ENCODE assay signal across 1 cellular context in the genomic region with DNA sequence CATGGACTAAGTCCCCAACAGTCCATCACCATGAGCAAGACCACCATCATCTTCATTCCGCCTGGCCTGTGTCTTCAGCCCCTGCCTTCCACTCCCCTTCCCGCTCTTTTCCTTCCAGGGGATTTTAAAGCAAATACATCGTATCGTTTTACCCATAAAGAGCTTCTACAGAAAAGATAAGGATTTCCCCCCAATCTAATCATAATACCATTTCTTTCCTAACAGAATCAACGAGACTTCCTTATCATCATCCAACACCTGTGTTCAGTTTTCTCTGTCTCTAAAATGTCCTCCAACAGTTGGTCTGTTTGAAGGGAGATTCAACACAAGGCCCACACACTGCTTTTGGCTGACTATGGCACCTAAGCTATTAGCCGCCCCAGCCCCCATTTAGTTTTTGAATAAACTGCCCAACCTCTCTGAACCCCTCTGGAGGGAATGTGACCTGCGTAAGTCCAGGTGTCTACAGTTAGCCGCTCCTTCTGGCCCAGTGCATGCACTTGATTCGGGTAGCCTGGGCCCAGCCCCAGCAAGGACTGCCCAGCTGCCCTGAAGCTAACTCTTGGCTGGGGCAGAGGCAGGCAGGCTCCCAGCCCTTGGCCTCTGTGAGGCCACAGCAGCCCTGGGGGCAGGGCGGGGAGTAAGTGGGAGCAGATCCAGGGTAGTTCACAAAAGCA.
TF ChIP-seq lines count a peak whose summit lies in the region.

No MANE protein-coding gene starts in this region.

TF ChIP-seq in K562, 482 proteins besides CTCF, POLR2A, EP300 and RAD21 (continued from another document and continues in another):
- TF ChIP-seq, protein P1, sequence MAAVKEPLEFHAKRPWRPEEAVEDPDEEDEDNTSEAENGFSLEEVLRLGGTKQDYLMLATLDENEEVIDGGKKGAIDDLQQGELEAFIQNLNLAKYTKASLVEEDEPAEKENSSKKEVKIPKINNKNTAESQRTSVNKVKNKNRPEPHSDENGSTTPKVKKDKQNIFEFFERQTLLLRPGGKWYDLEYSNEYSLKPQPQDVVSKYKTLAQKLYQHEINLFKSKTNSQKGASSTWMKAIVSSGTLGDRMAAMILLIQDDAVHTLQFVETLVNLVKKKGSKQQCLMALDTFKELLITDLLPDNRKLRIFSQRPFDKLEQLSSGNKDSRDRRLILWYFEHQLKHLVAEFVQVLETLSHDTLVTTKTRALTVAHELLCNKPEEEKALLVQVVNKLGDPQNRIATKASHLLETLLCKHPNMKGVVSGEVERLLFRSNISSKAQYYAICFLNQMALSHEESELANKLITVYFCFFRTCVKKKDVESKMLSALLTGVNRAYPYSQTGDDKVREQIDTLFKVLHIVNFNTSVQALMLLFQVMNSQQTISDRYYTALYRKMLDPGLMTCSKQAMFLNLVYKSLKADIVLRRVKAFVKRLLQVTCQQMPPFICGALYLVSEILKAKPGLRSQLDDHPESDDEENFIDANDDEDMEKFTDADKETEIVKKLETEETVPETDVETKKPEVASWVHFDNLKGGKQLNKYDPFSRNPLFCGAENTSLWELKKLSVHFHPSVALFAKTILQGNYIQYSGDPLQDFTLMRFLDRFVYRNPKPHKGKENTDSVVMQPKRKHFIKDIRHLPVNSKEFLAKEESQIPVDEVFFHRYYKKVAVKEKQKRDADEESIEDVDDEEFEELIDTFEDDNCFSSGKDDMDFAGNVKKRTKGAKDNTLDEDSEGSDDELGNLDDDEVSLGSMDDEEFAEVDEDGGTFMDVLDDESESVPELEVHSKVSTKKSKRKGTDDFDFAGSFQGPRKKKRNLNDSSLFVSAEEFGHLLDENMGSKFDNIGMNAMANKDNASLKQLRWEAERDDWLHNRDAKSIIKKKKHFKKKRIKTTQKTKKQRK (IDR thresholded peaks at IDR 0.05; ENCODE audit: borderline replicate concordance, low read depth, low read length) = no peak
- TF ChIP-seq NRF1 (conservative IDR thresholded peaks at IDR 0.05 in 1 of 2, IDR thresholded peaks at IDR 0.05 in 1 of 2) (no peak; a peak in 1 of 4 replicates), BRCA1 (IDR thresholded peaks at IDR 0.05) (no peak), BRCA1 (CRISPR knock-in tag; IDR thresholded peaks at IDR 0.05) (no peak), WHSC1 (IDR thresholded peaks at IDR 0.05; ENCODE audit: low read length) (no peak), NUFIP1 (IDR thresholded peaks at IDR 0.05; ENCODE audit: partially characterized antibody) (peak; percentile 52), ZBTB7A (IDR thresholded peaks at IDR 0.05; ENCODE audit: borderline replicate concordance, control insufficient read depth, low read depth, low read length) (peak; percentile 5; the same call in 1 of the 2 replicates), ZNF586 (CRISPR knock-in tag; conservative IDR thresholded peaks at IDR 0.05) (no peak), ZNF766 (CRISPR knock-in tag; conservative IDR thresholded peaks at IDR 0.05) (no peak), TAL1 (IDR thresholded peaks at IDR 0.05) (peak; percentile 95), RFX7 (CRISPR knock-in tag; IDR thresholded peaks at IDR 0.05) (no peak), CBFA2T3 (IDR thresholded peaks at IDR 0.05) (peak; percentile 97), C11orf30 (IDR thresholded peaks at IDR 0.05; ENCODE audit: low read depth) (no peak), NCOA2 (IDR thresholded peaks at IDR 0.05; ENCODE audit: partially characterized antibody in 2 of 2) (no peak), ZFP30 (CRISPR knock-in tag; IDR thresholded peaks at IDR 0.05; ENCODE audit: borderline replicate concordance) (no peak), ZNF165 (CRISPR knock-in tag; IDR thresholded peaks at IDR 0.05; ENCODE audit: borderline replicate concordance) (no peak), ZFPM2 (CRISPR knock-in tag; IDR thresholded peaks at IDR 0.05) (no peak), GABPB1 (CRISPR knock-in tag; IDR thresholded peaks at IDR 0.05) (no peak), CREBBP (IDR thresholded peaks at IDR 0.05; ENCODE audit: low read depth, low read length) (no peak), THRAP3 (IDR thresholded peaks at IDR 0.05; ENCODE audit: borderline replicate concordance) (no peak), CBFA2T2 (conservative IDR thresholded peaks at IDR 0.05) (peak; percentile 94), BCOR (IDR thresholded peaks at IDR 0.05) (peak; percentile 52; the same call in 1 of the 2 replicates), CCAR2 (IDR thresholded peaks at IDR 0.05; ENCODE audit: low read depth, low read length) (no peak), ZNF561 (CRISPR knock-in tag; conservative IDR thresholded peaks at IDR 0.05) (no peak), RBFOX2 (IDR thresholded peaks at IDR 0.05; ENCODE audit: low read depth, low read length) (peak; percentile 51), TAF7 (tag; IDR thresholded peaks at IDR 0.05) (no peak), RFX1 (IDR thresholded peaks at IDR 0.05) (no peak), ZNF140 (CRISPR knock-in tag; IDR thresholded peaks at IDR 0.05) (0 out of 2 replicates have a peak, but pooled peaks have one; percentile 4), XRCC3 (IDR thresholded peaks at IDR 0.05) (no peak), STAT5B (CRISPR knock-in tag; IDR thresholded peaks at IDR 0.05) (no peak), KAT8 (IDR thresholded peaks at IDR 0.05; ENCODE audit: low read depth) (peak; percentile 31; the same call in 1 of the 2 replicates), SIN3A (IDR thresholded peaks at IDR 0.05; ENCODE audit: borderline replicate concordance in 2 of 2, control insufficient read depth in 1 of 2, low read depth in 2 of 2, low read length in 2 of 2) (no peak), ZNF780A (CRISPR knock-in tag; IDR thresholded peaks at IDR 0.05) (no peak)
- TF ChIP-seq, protein P2, sequence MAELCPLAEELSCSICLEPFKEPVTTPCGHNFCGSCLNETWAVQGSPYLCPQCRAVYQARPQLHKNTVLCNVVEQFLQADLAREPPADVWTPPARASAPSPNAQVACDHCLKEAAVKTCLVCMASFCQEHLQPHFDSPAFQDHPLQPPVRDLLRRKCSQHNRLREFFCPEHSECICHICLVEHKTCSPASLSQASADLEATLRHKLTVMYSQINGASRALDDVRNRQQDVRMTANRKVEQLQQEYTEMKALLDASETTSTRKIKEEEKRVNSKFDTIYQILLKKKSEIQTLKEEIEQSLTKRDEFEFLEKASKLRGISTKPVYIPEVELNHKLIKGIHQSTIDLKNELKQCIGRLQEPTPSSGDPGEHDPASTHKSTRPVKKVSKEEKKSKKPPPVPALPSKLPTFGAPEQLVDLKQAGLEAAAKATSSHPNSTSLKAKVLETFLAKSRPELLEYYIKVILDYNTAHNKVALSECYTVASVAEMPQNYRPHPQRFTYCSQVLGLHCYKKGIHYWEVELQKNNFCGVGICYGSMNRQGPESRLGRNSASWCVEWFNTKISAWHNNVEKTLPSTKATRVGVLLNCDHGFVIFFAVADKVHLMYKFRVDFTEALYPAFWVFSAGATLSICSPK (IDR thresholded peaks at IDR 0.05; ENCODE audit: borderline replicate concordance) = no peak
- TF ChIP-seq, protein P3, sequence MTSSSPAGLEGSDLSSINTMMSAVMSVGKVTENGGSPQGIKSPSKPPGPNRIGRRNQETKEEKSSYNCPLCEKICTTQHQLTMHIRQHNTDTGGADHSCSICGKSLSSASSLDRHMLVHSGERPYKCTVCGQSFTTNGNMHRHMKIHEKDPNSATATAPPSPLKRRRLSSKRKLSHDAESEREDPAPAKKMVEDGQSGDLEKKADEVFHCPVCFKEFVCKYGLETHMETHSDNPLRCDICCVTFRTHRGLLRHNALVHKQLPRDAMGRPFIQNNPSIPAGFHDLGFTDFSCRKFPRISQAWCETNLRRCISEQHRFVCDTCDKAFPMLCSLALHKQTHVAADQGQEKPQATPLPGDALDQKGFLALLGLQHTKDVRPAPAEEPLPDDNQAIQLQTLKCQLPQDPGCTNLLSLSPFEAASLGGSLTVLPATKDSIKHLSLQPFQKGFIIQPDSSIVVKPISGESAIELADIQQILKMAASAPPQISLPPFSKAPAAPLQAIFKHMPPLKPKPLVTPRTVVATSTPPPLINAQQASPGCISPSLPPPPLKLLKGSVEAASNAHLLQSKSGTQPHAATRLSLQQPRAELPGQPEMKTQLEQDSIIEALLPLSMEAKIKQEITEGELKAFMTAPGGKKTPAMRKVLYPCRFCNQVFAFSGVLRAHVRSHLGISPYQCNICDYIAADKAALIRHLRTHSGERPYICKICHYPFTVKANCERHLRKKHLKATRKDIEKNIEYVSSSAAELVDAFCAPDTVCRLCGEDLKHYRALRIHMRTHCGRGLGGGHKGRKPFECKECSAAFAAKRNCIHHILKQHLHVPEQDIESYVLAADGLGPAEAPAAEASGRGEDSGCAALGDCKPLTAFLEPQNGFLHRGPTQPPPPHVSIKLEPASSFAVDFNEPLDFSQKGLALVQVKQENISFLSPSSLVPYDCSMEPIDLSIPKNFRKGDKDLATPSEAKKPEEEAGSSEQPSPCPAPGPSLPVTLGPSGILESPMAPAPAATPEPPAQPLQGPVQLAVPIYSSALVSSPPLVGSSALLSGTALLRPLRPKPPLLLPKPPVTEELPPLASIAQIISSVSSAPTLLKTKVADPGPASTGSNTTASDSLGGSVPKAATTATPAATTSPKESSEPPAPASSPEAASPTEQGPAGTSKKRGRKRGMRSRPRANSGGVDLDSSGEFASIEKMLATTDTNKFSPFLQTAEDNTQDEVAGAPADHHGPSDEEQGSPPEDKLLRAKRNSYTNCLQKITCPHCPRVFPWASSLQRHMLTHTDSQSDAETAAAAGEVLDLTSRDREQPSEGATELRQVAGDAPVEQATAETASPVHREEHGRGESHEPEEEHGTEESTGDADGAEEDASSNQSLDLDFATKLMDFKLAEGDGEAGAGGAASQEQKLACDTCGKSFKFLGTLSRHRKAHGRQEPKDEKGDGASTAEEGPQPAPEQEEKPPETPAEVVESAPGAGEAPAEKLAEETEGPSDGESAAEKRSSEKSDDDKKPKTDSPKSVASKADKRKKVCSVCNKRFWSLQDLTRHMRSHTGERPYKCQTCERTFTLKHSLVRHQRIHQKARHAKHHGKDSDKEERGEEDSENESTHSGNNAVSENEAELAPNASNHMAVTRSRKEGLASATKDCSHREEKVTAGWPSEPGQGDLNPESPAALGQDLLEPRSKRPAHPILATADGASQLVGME (CRISPR knock-in tag; IDR thresholded peaks at IDR 0.05) = no peak
- TF ChIP-seq, protein P4, sequence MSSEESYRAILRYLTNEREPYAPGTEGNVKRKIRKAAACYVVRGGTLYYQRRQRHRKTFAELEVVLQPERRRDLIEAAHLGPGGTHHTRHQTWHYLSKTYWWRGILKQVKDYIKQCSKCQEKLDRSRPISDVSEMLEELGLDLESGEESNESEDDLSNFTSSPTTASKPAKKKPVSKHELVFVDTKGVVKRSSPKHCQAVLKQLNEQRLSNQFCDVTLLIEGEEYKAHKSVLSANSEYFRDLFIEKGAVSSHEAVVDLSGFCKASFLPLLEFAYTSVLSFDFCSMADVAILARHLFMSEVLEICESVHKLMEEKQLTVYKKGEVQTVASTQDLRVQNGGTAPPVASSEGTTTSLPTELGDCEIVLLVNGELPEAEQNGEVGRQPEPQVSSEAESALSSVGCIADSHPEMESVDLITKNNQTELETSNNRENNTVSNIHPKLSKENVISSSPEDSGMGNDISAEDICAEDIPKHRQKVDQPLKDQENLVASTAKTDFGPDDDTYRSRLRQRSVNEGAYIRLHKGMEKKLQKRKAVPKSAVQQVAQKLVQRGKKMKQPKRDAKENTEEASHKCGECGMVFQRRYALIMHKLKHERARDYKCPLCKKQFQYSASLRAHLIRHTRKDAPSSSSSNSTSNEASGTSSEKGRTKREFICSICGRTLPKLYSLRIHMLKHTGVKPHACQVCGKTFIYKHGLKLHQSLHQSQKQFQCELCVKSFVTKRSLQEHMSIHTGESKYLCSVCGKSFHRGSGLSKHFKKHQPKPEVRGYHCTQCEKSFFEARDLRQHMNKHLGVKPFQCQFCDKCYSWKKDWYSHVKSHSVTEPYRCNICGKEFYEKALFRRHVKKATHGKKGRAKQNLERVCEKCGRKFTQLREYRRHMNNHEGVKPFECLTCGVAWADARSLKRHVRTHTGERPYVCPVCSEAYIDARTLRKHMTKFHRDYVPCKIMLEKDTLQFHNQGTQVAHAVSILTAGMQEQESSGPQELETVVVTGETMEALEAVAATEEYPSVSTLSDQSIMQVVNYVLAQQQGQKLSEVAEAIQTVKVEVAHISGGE (CRISPR knock-in tag; IDR thresholded peaks at IDR 0.05) = peak in 1 of 3 experiments; percentile 28; a peak in 1 of 6 replicates
- TF ChIP-seq, protein P5, sequence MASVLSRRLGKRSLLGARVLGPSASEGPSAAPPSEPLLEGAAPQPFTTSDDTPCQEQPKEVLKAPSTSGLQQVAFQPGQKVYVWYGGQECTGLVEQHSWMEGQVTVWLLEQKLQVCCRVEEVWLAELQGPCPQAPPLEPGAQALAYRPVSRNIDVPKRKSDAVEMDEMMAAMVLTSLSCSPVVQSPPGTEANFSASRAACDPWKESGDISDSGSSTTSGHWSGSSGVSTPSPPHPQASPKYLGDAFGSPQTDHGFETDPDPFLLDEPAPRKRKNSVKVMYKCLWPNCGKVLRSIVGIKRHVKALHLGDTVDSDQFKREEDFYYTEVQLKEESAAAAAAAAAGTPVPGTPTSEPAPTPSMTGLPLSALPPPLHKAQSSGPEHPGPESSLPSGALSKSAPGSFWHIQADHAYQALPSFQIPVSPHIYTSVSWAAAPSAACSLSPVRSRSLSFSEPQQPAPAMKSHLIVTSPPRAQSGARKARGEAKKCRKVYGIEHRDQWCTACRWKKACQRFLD (CRISPR knock-in tag; IDR thresholded peaks at IDR 0.05) = peak; percentile 52; the same call in 1 of the 2 replicates
- TF ChIP-seq, protein P6, sequence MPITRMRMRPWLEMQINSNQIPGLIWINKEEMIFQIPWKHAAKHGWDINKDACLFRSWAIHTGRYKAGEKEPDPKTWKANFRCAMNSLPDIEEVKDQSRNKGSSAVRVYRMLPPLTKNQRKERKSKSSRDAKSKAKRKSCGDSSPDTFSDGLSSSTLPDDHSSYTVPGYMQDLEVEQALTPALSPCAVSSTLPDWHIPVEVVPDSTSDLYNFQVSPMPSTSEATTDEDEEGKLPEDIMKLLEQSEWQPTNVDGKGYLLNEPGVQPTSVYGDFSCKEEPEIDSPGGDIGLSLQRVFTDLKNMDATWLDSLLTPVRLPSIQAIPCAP (CRISPR knock-in tag; IDR thresholded peaks at IDR 0.05; ENCODE audit: borderline replicate concordance) = no peak
- TF ChIP-seq, protein P7, sequence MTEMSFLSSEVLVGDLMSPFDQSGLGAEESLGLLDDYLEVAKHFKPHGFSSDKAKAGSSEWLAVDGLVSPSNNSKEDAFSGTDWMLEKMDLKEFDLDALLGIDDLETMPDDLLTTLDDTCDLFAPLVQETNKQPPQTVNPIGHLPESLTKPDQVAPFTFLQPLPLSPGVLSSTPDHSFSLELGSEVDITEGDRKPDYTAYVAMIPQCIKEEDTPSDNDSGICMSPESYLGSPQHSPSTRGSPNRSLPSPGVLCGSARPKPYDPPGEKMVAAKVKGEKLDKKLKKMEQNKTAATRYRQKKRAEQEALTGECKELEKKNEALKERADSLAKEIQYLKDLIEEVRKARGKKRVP (CRISPR knock-in tag; IDR thresholded peaks at IDR 0.05) = peak; percentile 21
- TF ChIP-seq, protein P8, sequence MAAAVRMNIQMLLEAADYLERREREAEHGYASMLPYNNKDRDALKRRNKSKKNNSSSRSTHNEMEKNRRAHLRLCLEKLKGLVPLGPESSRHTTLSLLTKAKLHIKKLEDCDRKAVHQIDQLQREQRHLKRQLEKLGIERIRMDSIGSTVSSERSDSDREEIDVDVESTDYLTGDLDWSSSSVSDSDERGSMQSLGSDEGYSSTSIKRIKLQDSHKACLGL (CRISPR knock-in tag; IDR thresholded peaks at IDR 0.05; ENCODE audit: borderline replicate concordance, poor library complexity, severe bottlenecking) = no peak
- TF ChIP-seq, protein P9, sequence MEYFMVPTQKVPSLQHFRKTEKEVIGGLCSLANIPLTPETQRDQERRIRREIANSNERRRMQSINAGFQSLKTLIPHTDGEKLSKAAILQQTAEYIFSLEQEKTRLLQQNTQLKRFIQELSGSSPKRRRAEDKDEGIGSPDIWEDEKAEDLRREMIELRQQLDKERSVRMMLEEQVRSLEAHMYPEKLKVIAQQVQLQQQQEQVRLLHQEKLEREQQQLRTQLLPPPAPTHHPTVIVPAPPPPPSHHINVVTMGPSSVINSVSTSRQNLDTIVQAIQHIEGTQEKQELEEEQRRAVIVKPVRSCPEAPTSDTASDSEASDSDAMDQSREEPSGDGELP (CRISPR knock-in tag; IDR thresholded peaks at IDR 0.05; ENCODE audit: borderline replicate concordance) = 0 out of 2 replicates have a peak, but pooled peaks have one; percentile 51
